In genomic region chr17:7574176-7574953, GRCh38 we compare ENCODE assay signal across 8 cellular contexts. TPM values are rescaled to one million over a fixed set of nuclear protein-coding genes. Genes with fewer than 3 reads are reported as not detected.
A peak's percentile ranks its signal among the peaks of the same experiment; 100 is the strongest.
DNase-seq lines count a peak whose midpoint lies in the region; ATAC-seq, FAIRE-seq and TF ChIP-seq lines count a peak whose summit lies in the region.

No MANE protein-coding gene starts in this region.

- ATAC-seq in HG03097 (IDR thresholded peaks at IDR 0.05; ENCODE audit: low FRiP score, unreplicated experiment), result no peak

- POLR2A ChIA-PET in GM10248 (lab: Yijun Ruan, JAX), result interaction anchor here (0.6 to 4.3 kb wide), 5 partner anchors 10 to 136 kb away, joined by 3 to 32 read pairs (median 6); partner anchors contain the start of genes MPDU1, TP53 and WRAP53

- H3K9ac ChIP-seq in SK-N-MC (ENCODE audit: insufficient read length), result peak overlapping the region; percentile 100

- TF ChIP-seq CTCF in fibroblast of mammary gland (conservative IDR thresholded peaks at IDR 0.05; ENCODE audit: control insufficient read depth, insufficient read depth, low read depth, low read length), result no peak
- TF ChIP-seq CTCF in retinal pigment epithelial cell (conservative IDR thresholded peaks at IDR 0.05; ENCODE audit: low read depth, low read length), result no peak
- TF ChIP-seq CTCF in GM10248 (IDR thresholded peaks at IDR 0.05; ENCODE audit: control extremely low read depth, extremely low read depth, low read depth, missing control alignments), result no peak

- TF ChIP-seq POLR2A in GM12892 (IDR thresholded peaks at IDR 0.05; ENCODE audit: low read depth, low read length), result peak; percentile 30

- DNase-seq in GM12892 (ENCODE audit: insufficient read length) (no peak), SK-N-MC (ENCODE audit: low read depth, low spot score) (no peak), fibroblast of mammary gland (ENCODE audit: low read depth) (peak; percentile 31), retinal pigment epithelial cell (ENCODE audit: low read depth) (no peak), NOMO-1 treated with dmso at 0.1 percent for 144 hours (lab: John Stamatoyannopoulos, UW; ENCODE audit: unreplicated experiment) (no peak), GM10248 (ENCODE audit: extremely low spot score) (no peak)
- no peak for DNase-seq in activated CD8-positive, alpha-beta memory T cell treated with anti-CD3 and anti-CD28 coated beads, Interleukin-2, amount 50 U/mL, for 4 hours

- H3K9me3 ChIP-seq in SK-N-MC (ENCODE audit: low read depth, low read length), result no peaks in the 10 kb centered on the region

- CTCF ChIA-PET in GM10248 (lab: Yijun Ruan, JAX), result interaction anchor here (1.2 to 1.8 kb wide), 3 partner anchors 13 to 40 kb away, joined by 7 read pairs; partner anchors contain the start of genes FXR2 and SOX15

- peak overlapping the region; percentile 98 for H3K27ac ChIP-seq in SK-N-MC

- H3K36me3 ChIP-seq in SK-N-MC (ENCODE audit: insufficient read depth, low read length), result peaks cover 86% of the 10 kb centered on the region

- H3K4me3 ChIP-seq in SK-N-MC (peak overlapping the region; percentile 99), fibroblast of mammary gland (ENCODE audit: control insufficient read depth, low read depth, low read length) (peak overlapping the region; percentile 93), retinal pigment epithelial cell (ENCODE audit: low read length) (peak overlapping the region; percentile 95)

- no peak for FAIRE-seq in GM12892 (lab: Jason Lieb, UNC)

RNA-seq across cellular contexts. Expression of gene CD68, which starts 5.1 kb away (rescaled TPM):
- polyA plus RNA-seq in GM12892 (2012; ENCODE audit: missing spikeins), result 7.4 TPM

RNA-seq across cellular contexts. Expression of gene MPDU1, which starts 9.3 kb away (rescaled TPM):
- polyA plus RNA-seq in GM12892 (2012; ENCODE audit: missing spikeins), result 46.7 TPM

RNA-seq across cellular contexts. Expression of gene SENP3, which starts 12.6 kb away (rescaled TPM):
- polyA plus RNA-seq in GM12892 (2012; ENCODE audit: missing spikeins), result 50.6 TPM

RNA-seq across cellular contexts. Expression of gene SOX15, which starts 15.5 kb away (rescaled TPM):
- polyA plus RNA-seq in GM12892 (2012; ENCODE audit: missing spikeins), result 0.66 TPM

RNA-seq across cellular contexts. Expression of gene TNFSF13, which starts 15.8 kb away (rescaled TPM):
- polyA plus RNA-seq in GM12892 (2012; ENCODE audit: missing spikeins), result 4.5 TPM
